ENCODE assay signal across 17 cellular contexts in the genomic region with DNA sequence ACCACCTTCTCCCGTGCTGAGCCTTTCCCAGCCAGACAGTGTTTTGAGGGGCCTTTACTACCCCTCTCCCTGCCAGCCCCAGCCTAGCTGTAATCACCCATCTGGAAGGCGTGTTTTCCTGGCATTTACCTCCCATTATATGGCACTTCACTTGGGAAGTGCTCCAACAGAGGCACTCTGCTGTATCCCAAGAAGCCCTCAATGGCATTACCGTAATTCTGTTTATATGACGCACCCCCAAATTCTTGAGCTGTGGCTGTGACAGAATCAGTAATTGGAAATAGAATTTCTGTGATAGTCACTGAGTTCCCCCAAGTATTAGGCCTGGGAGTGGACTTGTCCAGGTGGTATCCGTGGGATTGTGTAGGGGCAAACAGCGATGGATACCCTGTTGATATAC.
DNase-seq lines count a peak whose midpoint lies in the region; ATAC-seq, FAIRE-seq and TF ChIP-seq lines count a peak whose summit lies in the region.
"Had no signal": no experiment of that assay in that cellular context is flagged by ENCODE, and none has a peak within 500 bp of the region (broad histone marks: within the 10 kb centered on the region; RNA-seq: fewer than 3 reads in every experiment).

No MANE protein-coding gene starts in this region.

- no peak for ATAC-seq in GM21526 (IDR thresholded peaks at IDR 0.05; ENCODE audit: low FRiP score, unreplicated experiment)
- ATAC-seq: GM23338 had no signal

- DNase-seq in DMS79 (lab: John Stamatoyannopoulos, UW), result peak; percentile 16
- DNase-seq in NCI-H1092 (lab: John Stamatoyannopoulos, UW), result peak; percentile 62
- peak; percentile 25 for DNase-seq in NCI-H69 (lab: John Stamatoyannopoulos, UW)
- no peak for DNase-seq in GM10248 (ENCODE audit: extremely low spot score)
- DNase-seq in urothelium cell line (ENCODE audit: low spot score), result no peak
- DNase-seq: ACHN; AML-193; DMS153; NCI-H187 treated with DMSO at 0.1 percent for 48 hours; NCI-H526; NK-92 treated with Interleukin-12 subunit alpha and Interleukin-12 subunit beta, amount 100 ng/mL, for 24 hours; OCI-M1; SIG-M5 had no signal

- FAIRE-seq in urothelium cell line (lab: Jason Lieb, UNC), result no peak

- peak overlapping the region in 2 of 3 experiments; percentile 2 to 43 for H3K27ac Mint-ChIP-seq in nephron
- H3K27ac Mint-ChIP-seq: CD14-positive monocyte, GM23338 had no signal

- H3K9me3 Mint-ChIP-seq in nephron, result no peaks in the 10 kb centered on the region
- H3K9me3 Mint-ChIP-seq: GM23338 had no signal

- H3K4me1 Mint-ChIP-seq in nephron, result peaks cover 32% of the 10 kb centered on the region
- H3K4me1 Mint-ChIP-seq: CD14-positive monocyte had no signal

- H3K4me3 Mint-ChIP-seq in nephron, result no peak overlapping the region
- H3K4me3 Mint-ChIP-seq: GM23338 had no signal

- peaks cover 11% of the 10 kb centered on the region for H3K27me3 Mint-ChIP-seq in nephron (ENCODE audit: low read depth)

- TF ChIP-seq CTCF in nephron (IDR thresholded peaks at IDR 0.05; ENCODE audit: unreplicated experiment in 3 of 3) (no peak), GM10248 (IDR thresholded peaks at IDR 0.05; ENCODE audit: control extremely low read depth, extremely low read depth, low read depth, missing control alignments) (no peak)

- no peaks in the 10 kb centered on the region for H3K36me3 Mint-ChIP-seq in nephron (ENCODE audit: low read depth)
- H3K36me3 Mint-ChIP-seq: CD14-positive monocyte had no signal

- CTCF ChIA-PET in GM10248 (lab: Yijun Ruan, JAX), result interaction anchor here (1.0 to 1.4 kb wide), 2 partner anchors 37 to 83 kb away, joined by 3 to 5 read pairs; no protein-coding TSS in a partner anchor

- POLR2A ChIA-PET in GM10248 (lab: Yijun Ruan, JAX), result no interaction called here

Comparison
In these comparisons a context has a peak if more than half of its experiments do, and no peak if none do; other contexts are left out.
1. DNase-seq: peak in DMS79 (single experiment), NCI-H1092 (single experiment) and NCI-H69 (single experiment); none in GM10248 (single experiment) and urothelium cell line (single experiment).